ENCODE assay signal across 10 cellular contexts in the genomic region with DNA sequence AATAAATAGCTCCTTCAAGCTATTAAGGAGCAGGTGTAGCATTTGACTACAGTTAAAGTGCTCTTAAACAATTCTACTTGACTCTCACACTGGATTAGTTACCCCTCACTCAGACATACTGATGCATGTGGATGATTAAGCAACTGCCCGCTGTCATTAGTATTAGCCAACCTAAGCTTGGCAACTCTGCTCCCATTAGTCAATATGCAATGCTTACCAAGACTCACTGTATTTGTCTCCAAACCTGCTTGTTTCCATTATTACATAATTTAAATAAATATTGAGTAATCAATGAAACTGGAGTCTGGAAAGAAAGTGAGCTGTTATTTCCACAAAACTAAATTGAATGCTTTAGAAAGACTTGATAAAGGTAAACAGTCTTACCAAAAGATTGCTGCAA.
DNase-seq lines count a peak whose midpoint lies in the region; ATAC-seq and TF ChIP-seq lines count a peak whose summit lies in the region.
"Had no signal": no experiment of that assay in that cellular context is flagged by ENCODE, and none has a peak within 500 bp of the region (broad histone marks: within the 10 kb centered on the region; RNA-seq: fewer than 3 reads in every experiment).

No MANE protein-coding gene starts in this region.

- TF ChIP-seq POLR2A in NB4 (IDR thresholded peaks at IDR 0.05; ENCODE audit: extremely low read depth, insufficient read length) (no peak), vagina (IDR thresholded peaks at IDR 0.05) (no peak)

- H3K27ac ChIP-seq in vagina = no peak overlapping the region

- H3K4me3 Mint-ChIP-seq in memory B cell = no peak overlapping the region
- H3K4me3 Mint-ChIP-seq: activated T-cell treated with anti-CD3 and anti-CD28 coated beads, Interleukin-2, amount 50 U/mL, for 24 hours had no signal

- TF ChIP-seq CTCF in NB4 (IDR thresholded peaks at IDR 0.05; ENCODE audit: low read depth, low read length) = no peak
- TF ChIP-seq CTCF in cardiac fibroblast (IDR thresholded peaks at IDR 0.05; ENCODE audit: low read depth, low read length) = no peak
- no peak for TF ChIP-seq CTCF in vagina (IDR thresholded peaks at IDR 0.05)

- H3K9me3 ChIP-seq in vagina = no peaks in the 10 kb centered on the region

- intact Hi-C loops in vagina (cut with DNase I) = no loop called here

- H3K27me3 Mint-ChIP-seq in memory B cell = no peaks in the 10 kb centered on the region
- H3K27me3 Mint-ChIP-seq: activated T-cell treated with anti-CD3 and anti-CD28 coated beads, Interleukin-2, amount 50 U/mL, for 24 hours had no signal

- DNase-seq in AG20443 (ENCODE audit: low spot score) (peak; percentile 43), NB4 (ENCODE audit: low read depth) (peak; percentile 11), cardiac fibroblast (ENCODE audit: low read depth in 2 of 2) (peak; percentile 72 to 94), memory B cell (ENCODE audit: low spot score in 2 of 2) (no peak), vagina (ENCODE audit: extremely low spot score in 2 of 2) (no peak)
- no peak for DNase-seq in activated naive CD4-positive, alpha-beta T cell treated with Interleukin-2 at 50 U/mL for 16 hours
- no peak for DNase-seq in effector CD8-positive, alpha-beta T cell (lab: John Stamatoyannopoulos, UW)
- DNase-seq: activated T-cell treated with anti-CD3 and anti-CD28 coated beads, Interleukin-2, amount 50 U/mL, for 24 hours; NCI-H1436 had no signal

- H3K9me3 Mint-ChIP-seq in memory B cell = no peaks in the 10 kb centered on the region
- H3K9me3 Mint-ChIP-seq: activated T-cell treated with anti-CD3 and anti-CD28 coated beads, Interleukin-2, amount 50 U/mL, for 24 hours had no signal

- no peaks in the 10 kb centered on the region for H3K27me3 ChIP-seq in vagina

- H3K4me1 Mint-ChIP-seq in memory B cell = peaks cover 24% of the 10 kb centered on the region

- ATAC-seq in memory B cell (ENCODE audit: low read depth) = no peak
- ATAC-seq in GM18870 (IDR thresholded peaks at IDR 0.05; ENCODE audit: unreplicated experiment) = no peak

- no peak overlapping the region for H3K4me3 ChIP-seq in NB4 (ENCODE audit: low read depth, low read length)
- no peak overlapping the region for H3K4me3 ChIP-seq in cardiac fibroblast (replicated peaks in 1 of 2; ENCODE audit: low read depth in 2 of 2, low read length in 2 of 2)
- H3K4me3 ChIP-seq in vagina = no peak overlapping the region

- peaks cover 5% of the 10 kb centered on the region for H3K4me1 ChIP-seq in vagina

- no peaks in the 10 kb centered on the region for H3K36me3 ChIP-seq in vagina

- peak overlapping the region; percentile 41 for H3K27ac Mint-ChIP-seq in memory B cell
- H3K27ac Mint-ChIP-seq: activated T-cell treated with anti-CD3 and anti-CD28 coated beads, Interleukin-2, amount 50 U/mL, for 24 hours had no signal

- H3K36me3 Mint-ChIP-seq in memory B cell = peaks cover 6% of the 10 kb centered on the region

Comparison
In these comparisons a context has a peak if more than half of its experiments do, and no peak if none do; other contexts are left out.
1. DNase-seq: peak in AG20443 (single experiment), NB4 (single experiment) and cardiac fibroblast (2 of 2); none in memory B cell (0 of 2), activated naive CD4-positive, alpha-beta T cell treated with Interleukin-2 at 50 U/mL for 16 hours (single experiment), vagina (0 of 2) and effector CD8-positive, alpha-beta T cell (single experiment).